8 cellular contexts compared by ENCODE assay signal in the genomic region with DNA sequence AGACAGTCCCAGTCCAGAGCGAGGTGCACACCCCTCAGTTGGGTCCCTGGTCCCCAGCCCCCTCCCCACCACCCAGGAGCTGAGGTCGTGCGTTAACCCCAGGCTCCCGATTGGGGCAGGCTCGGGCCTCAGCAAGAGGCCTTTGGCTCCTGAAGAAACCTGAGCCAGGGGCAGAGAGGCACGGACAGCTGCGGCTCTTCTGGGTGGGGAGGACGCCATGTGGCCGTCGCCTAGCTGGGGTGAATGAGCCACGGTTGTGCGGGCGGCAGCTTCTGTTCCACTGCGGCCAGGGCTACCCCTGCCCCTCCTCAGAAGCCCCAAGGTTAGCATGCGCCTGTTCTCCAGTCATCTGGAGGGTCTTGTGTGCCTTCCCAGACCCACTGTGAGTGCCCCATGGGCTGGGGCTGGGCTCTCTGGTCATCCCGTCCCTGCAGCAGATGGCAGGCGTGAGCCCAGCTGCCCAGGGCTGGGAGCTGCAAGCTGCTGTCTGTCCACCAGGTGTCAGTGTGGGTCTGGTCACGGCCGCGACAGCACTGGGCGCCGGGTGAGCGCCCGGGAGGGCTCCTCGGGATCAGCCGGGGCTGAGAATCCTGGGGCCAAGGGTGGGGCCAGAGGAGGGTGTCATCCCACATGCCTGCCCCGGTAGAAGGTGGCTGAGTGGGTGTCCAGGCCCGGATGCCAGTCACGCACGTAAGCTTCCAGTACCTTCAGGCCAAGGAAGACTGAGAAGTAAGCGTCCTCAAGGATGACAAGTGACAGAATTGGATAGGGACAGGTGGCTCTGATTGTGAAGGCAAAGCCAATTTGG. TPM values are rescaled to one million over a fixed set of nuclear protein-coding genes. Genes with fewer than 3 reads are reported as not detected.
DNase-seq lines count a peak whose midpoint lies in the region; ATAC-seq and TF ChIP-seq lines count a peak whose summit lies in the region.

No MANE protein-coding gene starts in this region.

- H3K27me3 ChIP-seq in right cardiac atrium (ENCODE audit: control insufficient read depth, insufficient read depth) (no peaks in the 10 kb centered on the region), gastrocnemius medialis (no peaks in the 10 kb centered on the region)

- in situ Hi-C loops in gastrocnemius medialis (cut with MboI; ENCODE audit: low sequenced_read_pairs in 4 of 4) = no loop called here

- ATAC-seq in GM19035 (IDR thresholded peaks at IDR 0.05; ENCODE audit: unreplicated experiment) (peak; percentile 67), T-helper 17 cell (peak; percentile 82), right cardiac atrium (peak; percentile 79 to 81), gastrocnemius medialis (peak; percentile 70 to 96), HG03571 (IDR thresholded peaks at IDR 0.05; ENCODE audit: unreplicated experiment) (no peak)

- H3K36me3 ChIP-seq in gastrocnemius medialis = no peaks in the 10 kb centered on the region

- peak; percentile 71 for DNase-seq in Ammon's horn (ENCODE audit: low spot score)
- peak; percentile 46 for DNase-seq in HT1080 (ENCODE audit: low read depth)
- DNase-seq in T-helper 17 cell = peak; percentile 28 to 47 (median 29)
- peak in 47 of 56 donors; percentile 8 to 81 (median 44) for DNase-seq in amygdala (lab: John Stamatoyannopoulos, UW)
- peak; percentile 63 to 87 (median 84) for DNase-seq in right cardiac atrium
- DNase-seq in gastrocnemius medialis = peak; percentile 32 to 56

- no peak for TF ChIP-seq POLR2A in gastrocnemius medialis (IDR thresholded peaks at IDR 0.05)

- no peaks in the 10 kb centered on the region for H3K4me1 Mint-ChIP-seq in T-helper 17 cell

- no peaks in the 10 kb centered on the region for H3K36me3 Mint-ChIP-seq in T-helper 17 cell (ENCODE audit: low read depth)

- no peak overlapping the region for H3K4me3 Mint-ChIP-seq in T-helper 17 cell

- H3K4me3 ChIP-seq in right cardiac atrium (ENCODE audit: low read length) (no peak overlapping the region), gastrocnemius medialis (no peak overlapping the region)

- H3K4me1 ChIP-seq in right cardiac atrium (ENCODE audit: control insufficient read depth, insufficient read depth, low read length) (no peaks in the 10 kb centered on the region), gastrocnemius medialis (no peaks in the 10 kb centered on the region)

- 31% methylated on average over 31 of the region's 31 CpGs for WGBS in right cardiac atrium

- TF ChIP-seq CTCF in gastrocnemius medialis (IDR thresholded peaks at IDR 0.05 in 4 of 5, conservative IDR thresholded peaks at IDR 0.05 in 1 of 5) = peak; percentile 70 to 87 (median 78)

- H3K9me3 ChIP-seq in T-helper 17 cell (ENCODE audit: control insufficient read depth, low read length, poor library complexity, severe bottlenecking) (no peaks in the 10 kb centered on the region), right cardiac atrium (ENCODE audit: control insufficient read depth, low read length) (no peaks in the 10 kb centered on the region), gastrocnemius medialis (no peaks in the 10 kb centered on the region)

- no peak overlapping the region for H3K27ac Mint-ChIP-seq in T-helper 17 cell

- no peaks in the 10 kb centered on the region for H3K27me3 Mint-ChIP-seq in T-helper 17 cell

- H3K27ac ChIP-seq in right cardiac atrium (ENCODE audit: low read length) = no peak overlapping the region
- no peak overlapping the region for H3K27ac ChIP-seq in gastrocnemius medialis

- intact Hi-C loops in right cardiac atrium (cut with DNase I) (no loop called here), gastrocnemius medialis (cut with DNase I; ENCODE audit: low total_unique reads) (no loop called here)

RNA-seq across cellular contexts. Expression of a gene that starts 21.9 kb away (rescaled TPM):
- 0.03 TPM in 1 of 2 replicates, not detected in the other for total RNA-seq in HT1080 (2014; rRNA removed; shearing (Covaris generic))
- 0.05 TPM in 1 of 2 replicates, not detected in the other for polyA plus RNA-seq in HT1080 (2015; cell fraction: cytosol; rRNA removed)
- polyA plus RNA-seq in HT1080 (2015; cell fraction: nucleus; rRNA removed) = not detected in 2 replicates
- total RNA-seq in T-helper 17 cell (not detected), right cardiac atrium (not detected), gastrocnemius medialis (not detected)
- polyA plus RNA-seq in right cardiac atrium = under 0.01 TPM

RNA-seq across cellular contexts. Expression of a gene that starts 44.6 kb away (rescaled TPM):
- total RNA-seq in HT1080 (2014; rRNA removed; shearing (Covaris generic)) = 0.10 and 0.45 TPM in 2 replicates
- 1.7 and 2.3 TPM in 2 replicates for polyA plus RNA-seq in HT1080 (2015; cell fraction: cytosol; rRNA removed)
- polyA plus RNA-seq in HT1080 (2015; cell fraction: nucleus; rRNA removed) = 3.4 and 3.5 TPM in 2 replicates
- total RNA-seq in T-helper 17 cell (not detected), right cardiac atrium (100 to 1,000 TPM; 173 to 244 (median 206) TPM), gastrocnemius medialis (10 to 100 TPM in 2 of 4 donors, 1 to 10 TPM in 2; 1.1 to 50.7 (median 9.8) TPM)
- 167 TPM for polyA plus RNA-seq in right cardiac atrium

RNA-seq across cellular contexts. Expression of a gene that starts 59.6 kb away (rescaled TPM):
- 74.4 and 82.3 TPM in 2 replicates for total RNA-seq in HT1080 (2014; rRNA removed; shearing (Covaris generic))
- 33.2 and 40.5 TPM in 2 replicates for polyA plus RNA-seq in HT1080 (2015; cell fraction: cytosol; rRNA removed)
- 10.2 and 11.6 TPM in 2 replicates for polyA plus RNA-seq in HT1080 (2015; cell fraction: nucleus; rRNA removed)
- total RNA-seq in T-helper 17 cell = 10 to 100 TPM; 14.6 to 19.2 TPM
- total RNA-seq in right cardiac atrium = 10 to 100 TPM; 24.4 to 32.9 (median 30.6) TPM
- 55.0 TPM for polyA plus RNA-seq in right cardiac atrium
- total RNA-seq in gastrocnemius medialis = 10 to 100 TPM; 48.4 to 61.5 (median 52.8) TPM

Comparison
In these comparisons a context has a peak if more than half of its experiments do, and no peak if none do; other contexts are left out.
1. DNase-seq: peak in every context shown above with its lines; median percentile 84 in right cardiac atrium; 71 in Ammon's horn; 46 in HT1080; 44 in amygdala; 44 in gastrocnemius medialis; 29 in T-helper 17 cell.